24 cellular contexts compared by ENCODE assay signal in genomic region chr4:72486991-72487390, GRCh38.
DNase-seq lines count a peak whose midpoint lies in the region; ATAC-seq, FAIRE-seq and TF ChIP-seq lines count a peak whose summit lies in the region.
"Had no signal": no experiment of that assay in that cellular context is flagged by ENCODE, and none has a peak within 500 bp of the region (broad histone marks: within the 10 kb centered on the region; RNA-seq: fewer than 3 reads in every experiment).

No MANE protein-coding gene starts in this region.

- H2AFZ ChIP-seq in PC-3 (ENCODE audit: low read length): no peak overlapping the region

- no peaks in the 10 kb centered on the region for H3F3A ChIP-seq in PC-3 (ENCODE audit: low read length, unreplicated experiment)

- no peak for FAIRE-seq in bronchial epithelial cell (lab: Jason Lieb, UNC)
- FAIRE-seq: A204.1, D721Med, GM12891, GM19239 had no signal

- POLR2A ChIA-PET in PC-3 (lab: Charles Lee; ENCODE audit: unreplicated experiment): interaction anchor here (0.6 kb wide), 2 partner anchors 13 to 736 kb away, joined by 3 to 5 read pairs; no protein-coding TSS in a partner anchor

- peaks cover 22% of the 10 kb centered on the region for H3K4me1 Mint-ChIP-seq in Calu3 (ENCODE audit: low read depth, unreplicated experiment)
- H3K4me1 Mint-ChIP-seq: CD14-positive monocyte; CD4-positive, alpha-beta memory T cell; CD4-positive, CD25-positive, alpha-beta regulatory T cell; CD8-positive, alpha-beta memory T cell had no signal

- H3K9me2 ChIP-seq in PC-3 (replicated peaks; ENCODE audit: low read length): no peaks in the 10 kb centered on the region

- peak overlapping the region; percentile 43 for H3K4me2 ChIP-seq in PC-3 (ENCODE audit: low read length)
- H3K4me2 ChIP-seq: BLaER1 had no signal

- H3K27ac ChIP-seq in PC-3 (ENCODE audit: low read length): peak overlapping the region; percentile 62
- H3K27ac ChIP-seq: BLaER1 had no signal

- H3K27me3 ChIP-seq in PC-3 (ENCODE audit: low read length): no peaks in the 10 kb centered on the region
- H3K27me3 ChIP-seq in bronchial epithelial cell (ENCODE audit: control insufficient read depth, insufficient read depth, low read length): no peaks in the 10 kb centered on the region
- H3K27me3 ChIP-seq: BE2C, BLaER1 had no signal

- H3K27ac Mint-ChIP-seq in Calu3 (ENCODE audit: unreplicated experiment): peak overlapping the region; percentile 69
- H3K27ac Mint-ChIP-seq: CD14-positive monocyte; CD4-positive, alpha-beta memory T cell; CD4-positive, CD25-positive, alpha-beta regulatory T cell; CD8-positive, alpha-beta memory T cell had no signal

- H3K4me3 Mint-ChIP-seq in Calu3 (ENCODE audit: low read depth, unreplicated experiment): no peak overlapping the region
- H3K4me3 Mint-ChIP-seq: CD14-positive monocyte; CD4-positive, alpha-beta memory T cell; CD4-positive, CD25-positive, alpha-beta regulatory T cell; CD8-positive, alpha-beta memory T cell had no signal

- H4K20me1 ChIP-seq in PC-3 (ENCODE audit: low read length): no peaks in the 10 kb centered on the region
- H4K20me1 ChIP-seq: BLaER1 had no signal

- no peak overlapping the region for H3K4me3 ChIP-seq in PC-3 (ENCODE audit: low read length)
- H3K4me3 ChIP-seq in bronchial epithelial cell (ENCODE audit: low read depth, low read length): no peak overlapping the region
- H3K4me3 ChIP-seq in epithelial cell of esophagus (ENCODE audit: low read length): no peak overlapping the region
- H3K4me3 ChIP-seq: BLaER1 had no signal

- DNase-seq in Calu3: no peak
- DNase-seq in PC-3: peak; percentile 90
- DNase-seq in bronchial epithelial cell (ENCODE audit: low read depth): peak; percentile 62
- DNase-seq in epithelial cell of esophagus (ENCODE audit: low read depth): peak; percentile 16
- DNase-seq in SHP77 (lab: John Stamatoyannopoulos, UW): no peak
- no peak for DNase-seq in activated CD4-positive, alpha-beta T cell treated with anti-CD3 and anti-CD28 coated beads, Interleukin-2, amount 50 U/mL, for 48 hours
- DNase-seq in SHP77 treated with DMSO at 0.1 percent for 48 hours (lab: John Stamatoyannopoulos, UW): no peak
- DNase-seq: 8988T; ACHN; BE2C; C1 segment of cervical spinal cord; CD4-positive, alpha-beta memory T cell; CD4-positive, CD25-positive, alpha-beta regulatory T cell; CD8-positive, alpha-beta memory T cell; COR-L47; DMS79 treated with DMSO at 0.1 percent for 48 hours; GF-D8 had no signal

- peaks cover 5% of the 10 kb centered on the region for H3K36me3 Mint-ChIP-seq in Calu3 (ENCODE audit: insufficient read depth, unreplicated experiment)
- H3K36me3 Mint-ChIP-seq: CD14-positive monocyte; CD4-positive, alpha-beta memory T cell; CD4-positive, CD25-positive, alpha-beta regulatory T cell; CD8-positive, alpha-beta memory T cell had no signal

- intact Hi-C loops in Calu3 (cut with micrococcal nuclease; ENCODE audit: unreplicated experiment): no loop called here
- intact Hi-C loops in PC-3 (cut with micrococcal nuclease): loop anchor here (2.0 kb wide), 1 partner anchor 18 kb away; no protein-coding TSS in a partner anchor

- TF ChIP-seq CTCF in Calu3 (IDR thresholded peaks at IDR 0.05; ENCODE audit: unreplicated experiment) (no peak), PC-3 (conservative IDR thresholded peaks at IDR 0.05; ENCODE audit: low read depth, low read length) (no peak), bronchial epithelial cell (IDR thresholded peaks at IDR 0.05; ENCODE audit: insufficient read depth, low read length, severe bottlenecking) (no peak), epithelial cell of esophagus (IDR thresholded peaks at IDR 0.05; ENCODE audit: insufficient read depth, low read depth, low read length, missing control alignments) (no peak)

- no peak overlapping the region for H3K9ac ChIP-seq in PC-3 (ENCODE audit: low read length)
- H3K9ac ChIP-seq: BLaER1 had no signal

- no peaks in the 10 kb centered on the region for H3K9me3 ChIP-seq in PC-3 (ENCODE audit: low read length)
- H3K9me3 ChIP-seq: BE2C, BLaER1 had no signal

- CTCF ChIA-PET in Calu3 (lab: Charles Lee) (no interaction called here), PC-3 (lab: Charles Lee) (interaction anchor here (1.3 kb wide), 1 partner anchor 160 kb away, joined by 3 read pairs; no protein-coding TSS in a partner anchor)

- no peaks in the 10 kb centered on the region for H3K79me2 ChIP-seq in PC-3 (ENCODE audit: low read length)

- peaks cover 44% of the 10 kb centered on the region for H3K4me1 ChIP-seq in PC-3 (ENCODE audit: insufficient read depth, low read length)
- H3K4me1 ChIP-seq: BLaER1 had no signal

- no peaks in the 10 kb centered on the region for H3K27me3 Mint-ChIP-seq in Calu3 (ENCODE audit: unreplicated experiment)
- H3K27me3 Mint-ChIP-seq: CD4-positive, alpha-beta memory T cell; CD4-positive, CD25-positive, alpha-beta regulatory T cell had no signal

- no TSS peak for BruUV-seq in Calu3 (replicated peaks; lab: Mats Ljungman, UMichigan)
- BruUV-seq in PC-3 (replicated peaks; lab: Mats Ljungman, UMichigan): no TSS peak

- peak; percentile 78 for ATAC-seq in PC-3
- ATAC-seq in GM21786 (IDR thresholded peaks at IDR 0.05; ENCODE audit: unreplicated experiment): no peak

- H3K36me3 ChIP-seq in PC-3 (ENCODE audit: low read depth, low read length) (no peaks in the 10 kb centered on the region), bronchial epithelial cell (ENCODE audit: control insufficient read depth, insufficient read depth, low read length) (no peaks in the 10 kb centered on the region)
- H3K36me3 ChIP-seq: BE2C, BLaER1 had no signal

- H3K9me3 Mint-ChIP-seq in Calu3 (ENCODE audit: low read depth, unreplicated experiment): peaks cover 2% of the 10 kb centered on the region

Comparison
In these comparisons a context has a peak if more than half of its experiments do, and no peak if none do; other contexts are left out.
1. DNase-seq: peak in PC-3 (single experiment), bronchial epithelial cell (single experiment) and epithelial cell of esophagus (single experiment); none in Calu3 (single experiment), SHP77 (0 of 2), activated CD4-positive, alpha-beta T cell treated with anti-CD3 and anti-CD28 coated beads, Interleukin-2, amount 50 U/mL, for 48 hours (0 of 2) and SHP77 treated with DMSO at 0.1 percent for 48 hours (single experiment).